Comparison of ENCODE assay signal across 9 cellular contexts in genomic region chr7:20197837-20198236, GRCh38. TPM values are rescaled to one million over a fixed set of nuclear protein-coding genes. Genes with fewer than 3 reads are reported as not detected.
DNase-seq lines count a peak whose midpoint lies in the region; ATAC-seq, FAIRE-seq and TF ChIP-seq lines count a peak whose summit lies in the region.
"Had no signal": no experiment of that assay in that cellular context is flagged by ENCODE, and none has a peak within 500 bp of the region (broad histone marks: within the 10 kb centered on the region; RNA-seq: fewer than 3 reads in every experiment).

No MANE protein-coding gene starts in this region.

- FAIRE-seq in endothelial cell of umbilical vein (lab: Jason Lieb, UNC), result no peak

- no peak overlapping the region for H4K8ac ChIP-seq in trophoblast cell (ENCODE audit: low read depth, low read length)

- no peaks in the 10 kb centered on the region for H3K9me3 ChIP-seq in endothelial cell of umbilical vein (replicated peaks; ENCODE audit: control insufficient read depth, insufficient read depth, low read length)
- no peaks in the 10 kb centered on the region for H3K9me3 ChIP-seq in trophoblast cell (ENCODE audit: insufficient read depth, low read depth, low read length)
- H3K9me3 ChIP-seq: thoracic aorta had no signal

- H3K27ac ChIP-seq in endothelial cell of umbilical vein (ENCODE audit: insufficient read depth, low read depth, low read length), result no peak overlapping the region
- no peak overlapping the region for H3K27ac ChIP-seq in trophoblast cell (ENCODE audit: low read depth, low read length)
- H3K27ac ChIP-seq: thoracic aorta had no signal

- H3K27me3 Mint-ChIP-seq in stimulated activated naive CD8-positive, alpha-beta T cell treated with anti-CD3 and anti-CD28 coated beads, Interleukin-15, amount 100 ng/mL, for 72 hours, result no peaks in the 10 kb centered on the region

- no peaks in the 10 kb centered on the region for H3K79me1 ChIP-seq in trophoblast cell (ENCODE audit: low read length)

- H2BK5ac ChIP-seq in trophoblast cell (ENCODE audit: low read depth, low read length, poor library complexity), result no peak overlapping the region

- intact Hi-C loops in endothelial cell of umbilical vein (cut with micrococcal nuclease), result no loop called here

- no peaks in the 10 kb centered on the region for H3K79me2 ChIP-seq in endothelial cell of umbilical vein (ENCODE audit: control insufficient read depth, insufficient read depth, low read length)
- no peaks in the 10 kb centered on the region for H3K79me2 ChIP-seq in trophoblast cell (ENCODE audit: control insufficient read depth, insufficient read depth, low read length, poor library complexity)

- DNase-seq in GM12865 (ENCODE audit: low read depth) (no peak), NCI-H146 treated with DMSO at 0.1 percent for 48 hours (lab: John Stamatoyannopoulos, UW; ENCODE audit: unreplicated experiment) (peak; percentile 21), endothelial cell of umbilical vein (ENCODE audit: low read depth, low spot score) (no peak), trophoblast cell (peak; percentile 51 to 60), COLO668 (lab: John Stamatoyannopoulos, UW; ENCODE audit: unreplicated experiment) (no peak)
- DNase-seq in stimulated activated naive CD8-positive, alpha-beta T cell treated with anti-CD3 and anti-CD28 coated beads, Interleukin-15, amount 100 ng/mL, for 72 hours, result no peak
- DNase-seq: activated naive CD4-positive, alpha-beta T cell treated with anti-CD3 and anti-CD28 coated beads, Interleukin-2, amount 50 U/mL, for 16 hours had no signal

- no peak overlapping the region for H2BK120ac ChIP-seq in trophoblast cell (ENCODE audit: insufficient read depth, low read length, poor library complexity)

- H3K4me1 ChIP-seq in endothelial cell of umbilical vein (ENCODE audit: control insufficient read depth, extremely low read depth, insufficient read depth, low read length) (peaks cover 11% of the 10 kb centered on the region), trophoblast cell (ENCODE audit: control insufficient read depth in 1 of 2, insufficient read depth in 2 of 2, low read length in 2 of 2) (peaks cover 0 to 2% of the 10 kb centered on the region in 2 experiments)

- no peak for TF ChIP-seq POLR2A in endothelial cell of umbilical vein (IDR thresholded peaks at IDR 0.05; ENCODE audit: low read depth, low read length)

- H3K14ac ChIP-seq in trophoblast cell (ENCODE audit: low read length), result no peak overlapping the region

- POLR2A ChIA-PET in endothelial cell of umbilical vein (lab: Charles Lee), result no interaction called here

- peak overlapping the region; percentile 10 for H2AFZ ChIP-seq in endothelial cell of umbilical vein (ENCODE audit: low read depth, low read length)
- H2AFZ ChIP-seq in trophoblast cell (ENCODE audit: insufficient read depth, low read length, poor library complexity), result no peak overlapping the region

- BruUV-seq in endothelial cell of umbilical vein (replicated peaks; lab: Mats Ljungman, UMichigan), result no TSS peak

- TF ChIP-seq CTCF in GM12865 (IDR thresholded peaks at IDR 0.05; ENCODE audit: insufficient read depth, low read depth, low read length, missing control alignments) (peak; percentile 29), endothelial cell of umbilical vein (IDR thresholded peaks at IDR 0.05; ENCODE audit: extremely low read depth in 1 of 2, insufficient read depth in 1 of 2, low read depth in 1 of 2, low read length in 2 of 2) (peak in 1 of 2 donors; percentile 6)

- H3K4ac ChIP-seq in trophoblast cell (ENCODE audit: low read depth, low read length), result no peak overlapping the region

- H2BK12ac ChIP-seq in trophoblast cell (ENCODE audit: low read length), result no peak overlapping the region

- H3K4me2 ChIP-seq in endothelial cell of umbilical vein (ENCODE audit: insufficient read depth, low read length) (no peak overlapping the region), trophoblast cell (ENCODE audit: low read length) (no peak overlapping the region)

- no peak overlapping the region for H3K4me3 ChIP-seq in GM12865 (ENCODE audit: low read depth, low read length)
- no peak overlapping the region for H3K4me3 ChIP-seq in endothelial cell of umbilical vein (replicated peaks in 1 of 3; ENCODE audit: insufficient read depth in 1 of 3, low read depth in 1 of 3, low read length in 3 of 3)
- H3K4me3 ChIP-seq in trophoblast cell (ENCODE audit: low read depth, low read length), result no peak overlapping the region
- H3K4me3 ChIP-seq: thoracic aorta had no signal

- no peaks in the 10 kb centered on the region for H3K27me3 ChIP-seq in endothelial cell of umbilical vein (ENCODE audit: control insufficient read depth in 2 of 2, insufficient read depth in 2 of 2, low read length in 2 of 2)
- H3K27me3 ChIP-seq in trophoblast cell (ENCODE audit: insufficient read depth, low read length), result no peaks in the 10 kb centered on the region

- no peaks in the 10 kb centered on the region for H4K20me1 ChIP-seq in endothelial cell of umbilical vein (replicated peaks; ENCODE audit: control insufficient read depth, extremely low read depth, insufficient read depth, low read length)

- CTCF ChIA-PET in endothelial cell of umbilical vein (lab: Charles Lee), result interaction anchor here (0.8 to 1.6 kb wide), 7 partner anchors 18 to 450 kb away, joined by 3 to 11 read pairs (median 4); no protein-coding TSS in a partner anchor

- H3K18ac ChIP-seq in trophoblast cell (ENCODE audit: low read length), result no peak overlapping the region

- H3K36me3 ChIP-seq in endothelial cell of umbilical vein (ENCODE audit: control insufficient read depth in 2 of 2, extremely low read depth in 1 of 2, insufficient read depth in 2 of 2, low read length in 2 of 2), result no peaks in the 10 kb centered on the region
- no peaks in the 10 kb centered on the region for H3K36me3 ChIP-seq in trophoblast cell (ENCODE audit: control insufficient read depth in 1 of 2, insufficient read depth in 2 of 2, low read length in 2 of 2)
- H3K36me3 ChIP-seq: thoracic aorta had no signal

- peaks cover 0 to 5% of the 10 kb centered on the region in 2 donors for H3K9me3 Mint-ChIP-seq in stimulated activated naive CD8-positive, alpha-beta T cell treated with anti-CD3 and anti-CD28 coated beads, Interleukin-15, amount 100 ng/mL, for 72 hours

- no peak overlapping the region for H4K12ac ChIP-seq in trophoblast cell (ENCODE audit: low read depth, low read length)

- no peak overlapping the region for H3K4me3 Mint-ChIP-seq in stimulated activated naive CD8-positive, alpha-beta T cell treated with anti-CD3 and anti-CD28 coated beads, Interleukin-15, amount 100 ng/mL, for 72 hours

- H2AK5ac ChIP-seq in trophoblast cell (ENCODE audit: low read length), result no peak overlapping the region

- dilution Hi-C loops in endothelial cell of umbilical vein (cut with MboI; ENCODE audit: extremely low pct_ligation_motif_present, low sequenced_read_pairs), result no loop called here

- H3K27ac Mint-ChIP-seq in stimulated activated naive CD8-positive, alpha-beta T cell treated with anti-CD3 and anti-CD28 coated beads, Interleukin-15, amount 100 ng/mL, for 72 hours, result peak overlapping the region in 1 of 2 donors; percentile 23

- H4K91ac ChIP-seq in trophoblast cell (ENCODE audit: low read depth, low read length), result no peak overlapping the region

- H3K9ac ChIP-seq in endothelial cell of umbilical vein (replicated peaks; ENCODE audit: extremely low read depth, insufficient read depth, low read length) (no peak overlapping the region), trophoblast cell (ENCODE audit: low read length) (no peak overlapping the region)

- ATAC-seq in HG03565 (IDR thresholded peaks at IDR 0.05; ENCODE audit: unreplicated experiment), result no peak
- ATAC-seq in stimulated activated naive CD8-positive, alpha-beta T cell treated with anti-CD3 and anti-CD28 coated beads, Interleukin-15, amount 100 ng/mL, for 72 hours, result no peak

- H3K23ac ChIP-seq in trophoblast cell (ENCODE audit: low read length), result no peak overlapping the region

- H3K9me1 ChIP-seq in endothelial cell of umbilical vein (replicated peaks; ENCODE audit: control insufficient read depth, extremely low read depth, insufficient read depth, low read length), result no peaks in the 10 kb centered on the region

- H3K4me1 Mint-ChIP-seq in stimulated activated naive CD8-positive, alpha-beta T cell treated with anti-CD3 and anti-CD28 coated beads, Interleukin-15, amount 100 ng/mL, for 72 hours, result peaks cover 5% of the 10 kb centered on the region

TF ChIP-seq in endothelial cell of umbilical vein, 7 proteins besides CTCF, POLR2A, EP300 and RAD21:
- no peak for TF ChIP-seq FOS (IDR thresholded peaks at IDR 0.05; ENCODE audit: borderline replicate concordance, insufficient read depth, low read length)
- TF ChIP-seq POLR2AphosphoS5 (IDR thresholded peaks at IDR 0.05; ENCODE audit: insufficient read depth, low read depth, low read length), result no peak
- no peak for TF ChIP-seq MAX (IDR thresholded peaks at IDR 0.05; ENCODE audit: insufficient read depth, insufficient read length)
- no peak for TF ChIP-seq JUN (IDR thresholded peaks at IDR 0.05; ENCODE audit: borderline replicate concordance, insufficient read depth, insufficient read length, low read depth)

RNA-seq across cellular contexts. Expression of gene MACC1, which starts 19.3 kb away (rescaled TPM):
- not detected in 2 replicates for total RNA-seq in endothelial cell of umbilical vein
- not detected in 2 replicates for polyA plus RNA-seq in endothelial cell of umbilical vein
- not detected in 2 replicates for polyA plus RNA-seq in endothelial cell of umbilical vein (2011; cell fraction: cytosol; rRNA removed)
- polyA plus RNA-seq in endothelial cell of umbilical vein (2011; cell fraction: nucleus; rRNA removed), result 0.01 TPM in 2 replicates
- not detected in 2 replicates for polyA plus RNA-seq in endothelial cell of umbilical vein (2012)
- 0.06 TPM in 1 of 2 replicates, not detected in the other for polyA minus RNA-seq in endothelial cell of umbilical vein
- polyA minus RNA-seq in endothelial cell of umbilical vein (2011; cell fraction: cytosol; rRNA and poly(A)+ RNA removed), result 0.72 TPM
- polyA minus RNA-seq in endothelial cell of umbilical vein (2011; cell fraction: nucleus; rRNA and poly(A)+ RNA removed), result 0.10 TPM in 2 replicates
- 0.73 and 0.82 TPM in 2 replicates for polyA plus RNA-seq in trophoblast cell (2013)

Comparison
In these comparisons a context has a peak if more than half of its experiments do, and no peak if none do; other contexts are left out.
1. DNase-seq: peak in NCI-H146 treated with DMSO at 0.1 percent for 48 hours (single experiment) and trophoblast cell (2 of 2); none in GM12865 (single experiment), endothelial cell of umbilical vein (single experiment), stimulated activated naive CD8-positive, alpha-beta T cell treated with anti-CD3 and anti-CD28 coated beads, Interleukin-15, amount 100 ng/mL, for 72 hours (0 of 2) and COLO668 (single experiment).